8 cellular contexts compared by ENCODE assay signal in the genomic region with DNA sequence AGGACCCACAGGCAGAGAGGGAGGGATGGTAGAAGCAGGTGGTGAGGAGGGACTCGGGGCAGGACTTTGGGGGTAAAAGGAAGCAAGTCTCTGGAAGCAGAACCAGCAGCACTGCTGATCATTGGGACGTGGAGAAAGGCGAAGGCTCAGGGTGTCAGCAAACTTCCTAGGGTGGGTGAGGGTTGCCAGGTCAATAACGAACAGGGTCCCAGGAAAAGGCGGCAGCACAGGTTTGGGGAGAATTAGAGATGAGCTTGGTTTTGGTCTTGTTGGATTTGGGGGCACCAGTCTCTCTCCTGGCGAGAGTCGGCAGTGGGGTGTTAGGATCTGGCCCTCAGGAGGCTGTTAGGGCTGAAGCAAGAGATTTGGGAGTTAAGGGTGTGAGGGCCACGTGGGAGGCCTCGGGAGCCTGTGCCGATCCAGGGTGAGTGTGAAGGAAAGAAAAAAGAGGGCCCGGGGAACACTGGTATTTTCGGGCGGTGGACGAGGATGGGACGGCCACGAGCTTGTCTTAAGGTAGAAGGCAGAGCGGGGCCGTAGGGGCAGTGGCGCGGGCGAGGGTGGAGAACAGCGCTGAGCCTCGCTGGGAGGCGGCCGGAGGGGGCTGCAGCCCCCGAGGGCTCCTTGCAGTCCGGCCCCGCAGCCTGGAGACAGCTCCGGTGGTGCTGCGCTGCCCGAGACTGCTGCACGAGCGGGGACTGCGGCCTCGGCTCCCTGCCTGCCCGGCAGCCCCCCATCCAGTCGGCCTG. TPM values are rescaled to one million over a fixed set of nuclear protein-coding genes. Genes with fewer than 3 reads are reported as not detected.
DNase-seq lines count a peak whose midpoint lies in the region; ATAC-seq and TF ChIP-seq lines count a peak whose summit lies in the region.

No MANE protein-coding gene starts in this region.

- dilution Hi-C loops in mammary epithelial cell (cut with HindIII; ENCODE audit: low sequenced_read_pairs) = loop anchor here (5.0 to 10.0 kb wide), 2 partner anchors 52 to 289 kb away; no protein-coding TSS in a partner anchor

- no peak for ATAC-seq in stimulated activated naive CD8-positive, alpha-beta T cell treated with anti-CD3 and anti-CD28 coated beads, Interleukin-15, Interleukin-2, amounts not matched to agents 100 U/mL and 50 U/mL, for 24 hours
- ATAC-seq in aorta (ENCODE audit: low FRiP score) (peak; percentile 66), HG02642 (IDR thresholded peaks at IDR 0.05; ENCODE audit: poor library complexity, unreplicated experiment) (no peak), GM18519 (IDR thresholded peaks at IDR 0.05; ENCODE audit: low FRiP score, unreplicated experiment) (no peak)

- no peaks in the 10 kb centered on the region for H3K9me3 Mint-ChIP-seq in stimulated activated naive CD8-positive, alpha-beta T cell treated with anti-CD3 and anti-CD28 coated beads, Interleukin-15, Interleukin-2, amounts not matched to agents 100 ng/mL and 50 ng/mL, for 24 hours

- peak overlapping the region; percentile 33 for H3K27ac Mint-ChIP-seq in stimulated activated naive CD8-positive, alpha-beta T cell treated with anti-CD3 and anti-CD28 coated beads, Interleukin-15, Interleukin-2, amounts not matched to agents 100 ng/mL and 50 ng/mL, for 24 hours

- no peak overlapping the region for H3K9ac ChIP-seq in mammary epithelial cell (ENCODE audit: insufficient read depth, low read length)
- H3K9ac ChIP-seq in mucosa of rectum (ENCODE audit: low read depth in 1 of 2, low read length in 2 of 2) = peak overlapping the region; percentile 41 to 77

- H3K4me1 ChIP-seq in mammary epithelial cell (ENCODE audit: insufficient read depth, low read length) = peaks cover 29% of the 10 kb centered on the region
- H3K4me1 ChIP-seq in mucosa of rectum (ENCODE audit: control insufficient read depth in 2 of 2, insufficient read depth in 2 of 2, low read length in 2 of 2) = peaks cover 26 to 33% of the 10 kb centered on the region in 2 donors
- no peaks in the 10 kb centered on the region for H3K4me1 ChIP-seq in aorta (ENCODE audit: control insufficient read depth in 1 of 2, insufficient read depth in 2 of 2, low read length in 2 of 2)

- H3K4me3 ChIP-seq in mammary epithelial cell (replicated peaks in 1 of 3; ENCODE audit: insufficient read depth in 1 of 3, low read depth in 2 of 3, low read length in 3 of 3) (peak overlapping the region in 2 of 3 experiments; percentile 73 to 99), mucosa of rectum (ENCODE audit: low read length in 2 of 2) (peak overlapping the region; percentile 86 to 87), aorta (ENCODE audit: low read length in 2 of 2) (peak overlapping the region; percentile 32)

- peaks cover 49% of the 10 kb centered on the region for H3K27me3 Mint-ChIP-seq in stimulated activated naive CD8-positive, alpha-beta T cell treated with anti-CD3 and anti-CD28 coated beads, Interleukin-15, Interleukin-2, amounts not matched to agents 100 ng/mL and 50 ng/mL, for 24 hours

- in situ Hi-C loops in mammary epithelial cell (cut with MboI; ENCODE audit: low sequenced_read_pairs in 2 of 2) = no loop called here

- no peak for DNase-seq in stimulated activated naive CD8-positive, alpha-beta T cell treated with anti-CD3 and anti-CD28 coated beads, Interleukin-15, Interleukin-2, amounts not matched to agents 100 U/mL and 50 U/mL, for 24 hours
- no peak for DNase-seq in mammary epithelial cell
- peak in 1 of 2 donors; percentile 55 for DNase-seq in aorta
- no peak for DNase-seq in Kasumi-1 (lab: John Stamatoyannopoulos, UW)

- H3K79me2 ChIP-seq in mammary epithelial cell (ENCODE audit: insufficient read depth, low read length) = peaks cover 41% of the 10 kb centered on the region

- H3K9me3 ChIP-seq in mammary epithelial cell (replicated peaks; ENCODE audit: insufficient read depth, low read length) (no peaks in the 10 kb centered on the region), mucosa of rectum (ENCODE audit: control insufficient read depth in 2 of 2, low read length in 2 of 2) (no peaks in the 10 kb centered on the region), aorta (ENCODE audit: control insufficient read depth, low read length) (no peaks in the 10 kb centered on the region)

- WGBS in mammary epithelial cell (ENCODE audit: low coverage, missing lambda C conversion rate) = 58% methylated on average over 15 of the region's 37 CpGs
- WGBS in aorta, 2 donors = 18 to 19% methylated on average over 34 to 37 of the region's 37 CpGs

- H3K4me2 ChIP-seq in mammary epithelial cell (ENCODE audit: insufficient read depth, low read depth, low read length) = peak overlapping the region; percentile 89

- no peaks in the 10 kb centered on the region for H3K27me3 ChIP-seq in mammary epithelial cell (ENCODE audit: insufficient read depth, low read length)
- peaks cover 0 to 4% of the 10 kb centered on the region in 2 donors for H3K27me3 ChIP-seq in mucosa of rectum (ENCODE audit: control insufficient read depth in 2 of 2, insufficient read depth in 2 of 2, low read length in 2 of 2)
- no peaks in the 10 kb centered on the region for H3K27me3 ChIP-seq in aorta (ENCODE audit: control insufficient read depth in 1 of 2, insufficient read depth in 2 of 2, low read length in 1 of 2)

- BruUV-seq in mammary epithelial cell (replicated peaks; lab: Mats Ljungman, UMichigan) = no TSS peak

- no peaks in the 10 kb centered on the region for H3K36me3 Mint-ChIP-seq in stimulated activated naive CD8-positive, alpha-beta T cell treated with anti-CD3 and anti-CD28 coated beads, Interleukin-15, Interleukin-2, amounts not matched to agents 100 ng/mL and 50 ng/mL, for 24 hours (ENCODE audit: low read depth)

- H3K27ac ChIP-seq in mammary epithelial cell (ENCODE audit: insufficient read depth, low read depth, low read length) (no peak overlapping the region), mucosa of rectum (ENCODE audit: low read depth in 2 of 2, low read length in 2 of 2) (peak overlapping the region in 1 of 2 donors; percentile 94), aorta (ENCODE audit: low read depth in 1 of 2, low read length in 2 of 2) (no peak overlapping the region)

- H4K20me1 ChIP-seq in mammary epithelial cell (ENCODE audit: insufficient read depth, low read length) = no peaks in the 10 kb centered on the region

- intact Hi-C loops in mammary epithelial cell (cut with micrococcal nuclease) (loop anchor here (1.0 to 5.0 kb wide), 2 partner anchors 92 to 116 kb away; no protein-coding TSS in a partner anchor), aorta (cut with DNase I) (no loop called here)

- CTCF ChIA-PET in mammary epithelial cell (lab: Charles Lee; ENCODE audit: low non-redundant PET) = no interaction called here

- no peaks in the 10 kb centered on the region for H3K36me3 ChIP-seq in mammary epithelial cell (ENCODE audit: insufficient read depth, low read length)
- no peaks in the 10 kb centered on the region for H3K36me3 ChIP-seq in mucosa of rectum (ENCODE audit: control insufficient read depth in 2 of 2, insufficient read depth in 2 of 2, low read length in 2 of 2)
- H3K36me3 ChIP-seq in aorta (ENCODE audit: control insufficient read depth in 1 of 2, insufficient read depth in 2 of 2, low read length in 1 of 2) = no peaks in the 10 kb centered on the region

- H2AFZ ChIP-seq in mammary epithelial cell (ENCODE audit: low read depth, low read length) = peak overlapping the region; percentile 87

- peaks cover 24% of the 10 kb centered on the region for H3K4me1 Mint-ChIP-seq in stimulated activated naive CD8-positive, alpha-beta T cell treated with anti-CD3 and anti-CD28 coated beads, Interleukin-15, Interleukin-2, amounts not matched to agents 100 ng/mL and 50 ng/mL, for 24 hours (ENCODE audit: low read depth)

- peak overlapping the region; percentile 75 for H3K4me3 Mint-ChIP-seq in stimulated activated naive CD8-positive, alpha-beta T cell treated with anti-CD3 and anti-CD28 coated beads, Interleukin-15, Interleukin-2, amounts not matched to agents 100 ng/mL and 50 ng/mL, for 24 hours

- no peak for TF ChIP-seq CTCF in mammary epithelial cell (conservative IDR thresholded peaks at IDR 0.05 in 1 of 2, IDR thresholded peaks at IDR 0.05 in 1 of 2; ENCODE audit: extremely low read depth in 1 of 2, insufficient read depth in 1 of 2, low read depth in 1 of 2, low read length in 2 of 2)

RNA-seq across cellular contexts. Expression of a gene that starts 0.8 kb away (rescaled TPM):
- 10 to 100 TPM; 44.9 to 73.7 TPM for total RNA-seq in mammary epithelial cell
- 70.6 TPM for polyA plus RNA-seq in mammary epithelial cell
- polyA minus RNA-seq in mammary epithelial cell = 27.4 TPM
- 1 to 10 TPM in 1 of 2 donors, under 1 TPM in 1; 0.71 to 1.2 TPM for total RNA-seq in aorta
- under 1 TPM in 1 of 2 donors, not detected in 1; 0.63 TPM for polyA plus RNA-seq in aorta

RNA-seq across cellular contexts. Expression of a gene that starts 55.4 kb away (rescaled TPM):
- total RNA-seq in mammary epithelial cell (10 to 100 TPM; 12.2 to 21.2 TPM), aorta (10 to 100 TPM; 14.6 to 15.3 TPM)
- polyA plus RNA-seq in mammary epithelial cell (20.0 TPM), aorta (10 to 100 TPM; 29.6 to 38.1 TPM)
- 6.3 TPM for polyA minus RNA-seq in mammary epithelial cell

RNA-seq across cellular contexts. Expression of a gene that starts 55.5 kb away (rescaled TPM):
- total RNA-seq in mammary epithelial cell (10 to 100 TPM; 48.0 to 76.8 TPM), aorta (10 to 100 TPM; 25.9 to 32.4 TPM)
- polyA plus RNA-seq in mammary epithelial cell (6.5 TPM), aorta (10 to 100 TPM; 12.4 to 18.3 TPM)
- polyA minus RNA-seq in mammary epithelial cell = 19.2 TPM

Comparison
In these comparisons a context has a peak if more than half of its experiments do, and no peak if none do; other contexts are left out.
1. H3K4me3 ChIP-seq: peak in every context shown above with its lines; median percentile 86 in mucosa of rectum; 86 in mammary epithelial cell; 32 in aorta.
2. RNA of a gene that starts 0.8 kb away (total RNA-seq): 44.9 to 73.7 TPM in mammary epithelial cell; 0.71 to 1.2 TPM in aorta; every median in the first group is over 10 times any median in the second.